ENCODE assay signal across 8 cellular contexts in genomic region chr9:111525056-111525977, GRCh38.
DNase-seq lines count a peak whose midpoint lies in the region; ATAC-seq lines count a peak whose summit lies in the region.

TSS of gene ZNF483 (plus strand) at chr9:111525179. CDS start at chr9:111527396, 2,217 bp downstream.

- peak within 1 kb of the TSS; percentile 76 for H3K4me3 ChIP-seq in skeletal muscle cell (ENCODE audit: low read depth, low read length)

- DNase-seq in NCI-H2081 (lab: John Stamatoyannopoulos, UW) (peak; percentile 85 to 92), caudate nucleus (lab: John Stamatoyannopoulos, UW) (peak in 60 of 61 donors; percentile 12 to 90 (median 78)), iPS-NIHi11 (ENCODE audit: low spot score) (peak; percentile 85), skeletal muscle cell (ENCODE audit: low read depth) (peak; percentile 23), RPMI8226 (no peak)
- peak; percentile 76 for DNase-seq in activated CD4-positive, CD25-positive, alpha-beta regulatory T cell treated with anti-CD3 and anti-CD28 coated beads, Interleukin-2, amount 50 U/mL, for 72 hours

- peak; percentile 73 for ATAC-seq in GM19372 (IDR thresholded peaks at IDR 0.05; ENCODE audit: low read depth, unreplicated experiment)
- no peak for ATAC-seq in GM19324 (IDR thresholded peaks at IDR 0.05; ENCODE audit: low FRiP score, unreplicated experiment)

- peak within 1 kb of the TSS; percentile 93 for H3K27ac ChIP-seq in caudate nucleus (ENCODE audit: low read depth, low read length)
